In the genomic region with DNA sequence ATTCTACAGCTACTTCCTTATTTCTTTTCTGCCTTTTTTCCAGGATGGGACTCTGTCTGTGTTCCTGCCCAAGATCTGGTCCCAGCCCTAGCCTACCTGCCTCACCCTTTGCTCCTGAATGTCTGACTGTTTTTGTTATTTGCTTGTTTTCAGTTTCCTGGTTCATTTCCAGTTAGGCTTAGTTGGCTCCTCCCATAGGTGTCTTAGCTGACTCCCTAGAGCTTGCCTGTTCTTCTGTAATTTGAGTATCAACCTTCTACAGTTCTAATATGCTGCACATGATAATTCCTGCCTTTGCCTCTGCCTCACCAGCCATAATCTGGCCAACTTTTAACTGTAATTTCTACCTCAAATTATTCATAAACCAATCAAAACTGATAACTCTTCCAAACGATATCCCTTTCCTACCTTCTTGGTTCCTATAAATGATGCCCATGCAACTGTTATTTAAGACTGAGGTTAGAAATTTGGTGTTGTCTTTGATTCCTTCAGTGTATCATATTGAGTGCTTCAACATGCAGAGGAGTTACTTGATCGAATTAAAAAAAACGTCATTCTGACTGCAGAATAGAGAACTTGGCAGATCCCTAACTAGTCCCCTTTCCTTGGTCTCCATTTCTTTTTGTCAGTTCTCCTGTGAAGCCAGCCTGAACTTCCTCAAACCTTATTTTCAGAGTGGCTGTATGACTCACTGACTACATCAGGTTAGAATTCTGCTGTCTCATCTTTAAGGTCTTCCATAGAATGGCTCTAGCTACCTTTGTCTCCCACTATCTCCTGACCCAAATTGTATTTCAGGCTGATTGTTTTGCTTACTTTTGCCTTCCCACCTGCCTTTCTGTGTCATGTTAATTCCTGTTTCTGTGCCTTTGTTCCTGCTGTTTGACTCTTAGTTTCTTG, we compare ENCODE assay signal across 8 cellular contexts. TPM values are rescaled to one million over a fixed set of nuclear protein-coding genes. Genes with fewer than 3 reads are reported as not detected.
DNase-seq lines count a peak whose midpoint lies in the region; ATAC-seq and TF ChIP-seq lines count a peak whose summit lies in the region.

No MANE protein-coding gene starts in this region.

- H3K9me3 ChIP-seq in HCT116 (ENCODE audit: control insufficient read depth in 1 of 2, insufficient read depth in 1 of 2, low read depth in 1 of 2, low read length in 2 of 2) (no peaks in the 10 kb centered on the region), parathyroid adenoma (ENCODE audit: control insufficient read depth, low read length) (no peaks in the 10 kb centered on the region)

- H3K4me3 ChIP-seq in BJ (ENCODE audit: low read depth, low read length) (no peak overlapping the region), HCT116 (replicated peaks in 1 of 2; ENCODE audit: low read depth in 1 of 2, low read length in 2 of 2) (peak overlapping the region in 1 of 2 experiments; percentile 28; a peak in 2 of 4 replicates), parathyroid adenoma (ENCODE audit: low read depth, low read length) (no peak overlapping the region)

- peak overlapping the region; percentile 39 for H3K9ac ChIP-seq in HCT116 (ENCODE audit: low read length)
- no peak overlapping the region for H3K9ac ChIP-seq in parathyroid adenoma

- H3K79me2 ChIP-seq in HCT116 (ENCODE audit: insufficient read depth, low read length) (peaks cover 83% of the 10 kb centered on the region), parathyroid adenoma (peaks cover 14% of the 10 kb centered on the region)

- ATAC-seq in HCT116 (peak; percentile 81), esophagus mucosa (peak; percentile 87)

- H3K4me2 ChIP-seq in HCT116 (ENCODE audit: low read length) (peak overlapping the region; percentile 58), parathyroid adenoma (ENCODE audit: low read length) (peak overlapping the region; percentile 47)

- TF ChIP-seq POLR2A in HCT116 (IDR thresholded peaks at IDR 0.05; ENCODE audit: borderline replicate concordance, extremely low read depth, insufficient read depth, insufficient read length) = no peak

- BruUV-seq in HCT116 (replicated peaks; lab: Mats Ljungman, UMichigan) = no TSS peak

- TF ChIP-seq CTCF in BJ (IDR thresholded peaks at IDR 0.05; ENCODE audit: insufficient read depth, low read depth, low read length) (no peak), HCT116 (IDR thresholded peaks at IDR 0.05 in 2 of 3, conservative IDR thresholded peaks at IDR 0.05 in 1 of 3; ENCODE audit: borderline replicate concordance in 1 of 3, insufficient read depth in 1 of 3, low read depth in 2 of 3, low read length in 2 of 3) (no peak), parathyroid adenoma (IDR thresholded peaks at IDR 0.05) (no peak)

- CTCF ChIA-PET in BJ (lab: Yijun Ruan, JAX) (interaction anchor here (1.5 kb wide), 1 partner anchor 12 kb away, joined by 4 read pairs; no protein-coding TSS in a partner anchor), HCT116 (lab: Charles Lee) (interaction anchor here (0.8 kb wide), 1 partner anchor 10 kb away, joined by 3 read pairs; no protein-coding TSS in a partner anchor)

- intact Hi-C loops in HCT116 (cut with micrococcal nuclease) = no loop called here

- H3K4me1 ChIP-seq in HCT116 (ENCODE audit: control insufficient read depth in 1 of 2, insufficient read depth in 2 of 2, low read length in 2 of 2) (peaks cover 20 to 30% of the 10 kb centered on the region in 2 experiments), parathyroid adenoma (peaks cover 3% of the 10 kb centered on the region)

- DNase-seq in BJ (ENCODE audit: low read depth) (peak; percentile 14), HCT116 (ENCODE audit: low read depth, low spot score) (peak; percentile 40), SIG-M5 (lab: John Stamatoyannopoulos, UW) (peak; percentile 71), ecto neural progenitor cell (ENCODE audit: low spot score) (no peak), mucosa of gallbladder (ENCODE audit: low spot score) (no peak), C1 segment of cervical spinal cord (lab: John Stamatoyannopoulos, UW) (no peak)

- H2AFZ ChIP-seq in HCT116 (ENCODE audit: low read depth, low read length, poor library complexity, severe bottlenecking) (no peak overlapping the region), parathyroid adenoma (no peak overlapping the region)

- H3K36me3 ChIP-seq in BJ (ENCODE audit: control insufficient read depth, insufficient read depth, low read length) = 0 out of 2 replicates have a peak, but pooled peaks cover 1% of the 10 kb centered on the region
- no peaks in the 10 kb centered on the region for H3K36me3 ChIP-seq in HCT116 (ENCODE audit: control insufficient read depth in 1 of 2, insufficient read depth in 2 of 2, low read length in 2 of 2)
- no peaks in the 10 kb centered on the region for H3K36me3 ChIP-seq in parathyroid adenoma (ENCODE audit: control insufficient read depth, insufficient read depth, low read length)

- no peak for TF ChIP-seq RAD21 in HCT116 (IDR thresholded peaks at IDR 0.05; ENCODE audit: low read depth)

- H3K27me3 ChIP-seq in BJ (ENCODE audit: control insufficient read depth, insufficient read depth, low read length) (no peaks in the 10 kb centered on the region), HCT116 (ENCODE audit: insufficient read depth, low read length) (no peaks in the 10 kb centered on the region), parathyroid adenoma (ENCODE audit: control insufficient read depth, insufficient read depth, low read length) (no peaks in the 10 kb centered on the region)

- H4K20me1 ChIP-seq in HCT116 (ENCODE audit: insufficient read depth) = no peaks in the 10 kb centered on the region

- H3K27ac ChIP-seq in HCT116 (ENCODE audit: low read depth, low read length) = peak overlapping the region; percentile 82
- H3K27ac ChIP-seq in parathyroid adenoma = peak overlapping the region; percentile 66

- POLR2A ChIA-PET in BJ (lab: Charles Lee) = no interaction called here
- POLR2A ChIA-PET in HCT116 (lab: Charles Lee) = interaction anchor here (0.6 kb wide), 1 partner anchor 9 kb away, joined by 3 read pairs; no protein-coding TSS in a partner anchor

- RAD21 ChIA-PET in HCT116 (lab: Charles Lee; ENCODE audit: low non-redundant PET in 1 of 2, low total read pairs in 2 of 2, uncharacterized antibody in 2 of 2, unreplicated experiment in 2 of 2) = interaction anchor here in 1 of 2 experiments (0.6 kb wide), 1 partner anchor 72 kb away, joined by 3 read pairs; no protein-coding TSS in a partner anchor

- no peaks in the 10 kb centered on the region for H3K9me2 ChIP-seq in HCT116 (ENCODE audit: insufficient read depth)

TF ChIP-seq in HCT116, 20 proteins besides CTCF, POLR2A, EP300 and RAD21:
- peak; percentile 72 for TF ChIP-seq POLR2AphosphoS5 (IDR thresholded peaks at IDR 0.05; ENCODE audit: low read depth, low read length)
- TF ChIP-seq, protein P1, sequence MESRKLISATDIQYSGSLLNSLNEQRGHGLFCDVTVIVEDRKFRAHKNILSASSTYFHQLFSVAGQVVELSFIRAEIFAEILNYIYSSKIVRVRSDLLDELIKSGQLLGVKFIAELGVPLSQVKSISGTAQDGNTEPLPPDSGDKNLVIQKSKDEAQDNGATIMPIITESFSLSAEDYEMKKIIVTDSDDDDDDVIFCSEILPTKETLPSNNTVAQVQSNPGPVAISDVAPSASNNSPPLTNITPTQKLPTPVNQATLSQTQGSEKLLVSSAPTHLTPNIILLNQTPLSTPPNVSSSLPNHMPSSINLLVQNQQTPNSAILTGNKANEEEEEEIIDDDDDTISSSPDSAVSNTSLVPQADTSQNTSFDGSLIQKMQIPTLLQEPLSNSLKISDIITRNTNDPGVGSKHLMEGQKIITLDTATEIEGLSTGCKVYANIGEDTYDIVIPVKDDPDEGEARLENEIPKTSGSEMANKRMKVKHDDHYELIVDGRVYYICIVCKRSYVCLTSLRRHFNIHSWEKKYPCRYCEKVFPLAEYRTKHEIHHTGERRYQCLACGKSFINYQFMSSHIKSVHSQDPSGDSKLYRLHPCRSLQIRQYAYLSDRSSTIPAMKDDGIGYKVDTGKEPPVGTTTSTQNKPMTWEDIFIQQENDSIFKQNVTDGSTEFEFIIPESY (IDR thresholded peaks at IDR 0.05; ENCODE audit: extremely low read depth, insufficient replicate concordance, low read length) = no peak
- peak; percentile 33; the same call in 1 of the 2 replicates for TF ChIP-seq SP1 (IDR thresholded peaks at IDR 0.05; ENCODE audit: low read depth)
- peak; percentile 34; the same call in 1 of the 2 replicates for TF ChIP-seq SIN3A (IDR thresholded peaks at IDR 0.05; ENCODE audit: low read depth)
- peak; percentile 38 for TF ChIP-seq FOSL1 (IDR thresholded peaks at IDR 0.05; ENCODE audit: low read depth)

RNA-seq across cellular contexts. Expression of a gene that starts 8.4 kb away (rescaled TPM):
- 27.9 and 46.5 TPM in 2 replicates for polyA plus RNA-seq in BJ (2011; rRNA removed)
- polyA minus RNA-seq in BJ (2011; rRNA and poly(A)+ RNA removed) = 14.0 and 18.9 TPM in 2 replicates
- 77.8 TPM for total RNA-seq in HCT116 (2021; ENCODE audit: unreplicated experiment)
- polyA plus RNA-seq in HCT116 (2012) = 22.7 and 27.6 TPM in 2 replicates
- total RNA-seq in esophagus mucosa = 20.6 TPM
- total RNA-seq in mucosa of gallbladder = 108 TPM

Comparison
In these comparisons a context has a peak if more than half of its experiments do, and no peak if none do; other contexts are left out.
1. DNase-seq: peak in BJ (single experiment), HCT116 (single experiment) and SIG-M5 (single experiment); none in ecto neural progenitor cell (single experiment), mucosa of gallbladder (single experiment) and C1 segment of cervical spinal cord (0 of 14).